ENCODE assay signal across 8 cellular contexts in the genomic region with DNA sequence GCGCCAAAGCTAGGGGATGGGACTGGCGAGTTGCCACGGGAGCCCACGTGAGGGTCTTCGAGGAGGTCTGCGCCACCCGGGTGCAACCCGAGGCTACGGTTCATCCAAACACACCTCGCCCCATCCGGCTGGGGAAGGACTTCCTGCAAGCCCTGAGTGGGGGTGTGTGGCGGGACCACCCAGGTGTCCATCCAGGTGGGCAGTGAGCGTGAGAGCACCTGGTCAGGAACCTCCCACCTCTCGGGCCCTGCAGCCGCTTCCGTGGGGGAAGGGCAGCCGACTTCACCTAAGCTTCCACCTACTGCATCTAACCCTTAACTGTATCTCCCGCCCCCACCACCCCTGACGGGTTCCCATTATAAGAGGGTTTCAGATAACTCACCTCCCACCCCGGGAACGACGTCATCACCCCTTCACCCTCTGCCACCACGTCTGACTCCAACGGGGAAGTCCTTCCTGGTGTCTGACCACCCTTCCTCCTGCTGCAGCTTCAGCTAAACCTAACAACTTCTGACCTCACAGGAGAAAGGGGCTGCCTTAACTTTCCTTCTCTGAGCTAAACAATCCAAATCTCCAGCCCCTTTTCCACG. TPM values are rescaled to one million over a fixed set of nuclear protein-coding genes. Genes with fewer than 3 reads are reported as not detected.
DNase-seq lines count a peak whose midpoint lies in the region; ATAC-seq and TF ChIP-seq lines count a peak whose summit lies in the region.

No MANE protein-coding gene starts in this region.

- DNase-seq in CD4-positive, alpha-beta memory T cell: peak in 4 of 5 donors; percentile 26 to 77 (median 30)
- peak; percentile 69 for DNase-seq in NAMALWA (ENCODE audit: low spot score)
- DNase-seq in activated T-cell treated with anti-CD3 and anti-CD28 coated beads, Interleukin-2, amount 50 U/mL, for 4 hours: peak; percentile 40
- peak in 1 of 2 donors; percentile 36 for DNase-seq in memory B cell (ENCODE audit: low spot score in 2 of 2)
- DNase-seq in foreskin melanocyte: no peak
- no peak for DNase-seq in H4 (ENCODE audit: low spot score)
- DNase-seq in NCI-H2196 treated with DMSO at 0.1 percent for 48 hours (lab: John Stamatoyannopoulos, UW; ENCODE audit: unreplicated experiment): no peak

- H3K4me3 Mint-ChIP-seq in CD4-positive, alpha-beta memory T cell: peak overlapping the region; percentile 80 to 89 (median 85)
- H3K4me3 Mint-ChIP-seq in activated T-cell treated with anti-CD3 and anti-CD28 coated beads, Interleukin-2, amount 50 U/mL, for 4 hours: peak overlapping the region; percentile 70
- peak overlapping the region; percentile 88 for H3K4me3 Mint-ChIP-seq in memory B cell

- no peak for ATAC-seq in activated T-cell treated with anti-CD3 and anti-CD28 coated beads, Interleukin-2, amount 50 U/mL, for 4 hours
- ATAC-seq in memory B cell (ENCODE audit: low read depth) (no peak), GM18505 (IDR thresholded peaks at IDR 0.05; ENCODE audit: unreplicated experiment) (no peak)

- H3K27me3 ChIP-seq in CD4-positive, alpha-beta memory T cell (ENCODE audit: insufficient read depth, low read length): no peaks in the 10 kb centered on the region

- intact Hi-C loops in CD4-positive, alpha-beta memory T cell (cut with micrococcal nuclease): loop anchor here (2.0 kb wide), 1 partner anchor 143 kb away; no protein-coding TSS in a partner anchor

- H3K9me3 Mint-ChIP-seq in CD4-positive, alpha-beta memory T cell: no peaks in the 10 kb centered on the region
- no peaks in the 10 kb centered on the region for H3K9me3 Mint-ChIP-seq in activated T-cell treated with anti-CD3 and anti-CD28 coated beads, Interleukin-2, amount 50 U/mL, for 4 hours
- H3K9me3 Mint-ChIP-seq in memory B cell: no peaks in the 10 kb centered on the region

- no peak for TF ChIP-seq POLR2A in GM18505 (IDR thresholded peaks at IDR 0.05; ENCODE audit: borderline replicate concordance, extremely low read depth, insufficient read depth, insufficient read length)

- peaks cover 37% of the 10 kb centered on the region for H3K4me1 ChIP-seq in CD4-positive, alpha-beta memory T cell (ENCODE audit: insufficient read depth, low read length)

- POLR2A ChIA-PET in CD4-positive, alpha-beta memory T cell (lab: Charles Lee; ENCODE audit: partially characterized antibody): interaction anchor here (0.5 to 3.4 kb wide), 13 partner anchors 9 to 539 kb away, joined by 3 to 17 read pairs (median 3); a partner anchor contains a TSS

- peaks cover under 1 to 2% of the 10 kb centered on the region in 2 donors for H3K27me3 Mint-ChIP-seq in CD4-positive, alpha-beta memory T cell
- H3K27me3 Mint-ChIP-seq in activated T-cell treated with anti-CD3 and anti-CD28 coated beads, Interleukin-2, amount 50 U/mL, for 4 hours (ENCODE audit: low read depth): peaks cover 2% of the 10 kb centered on the region
- H3K27me3 Mint-ChIP-seq in memory B cell: peaks cover 4% of the 10 kb centered on the region

- CTCF ChIA-PET in CD4-positive, alpha-beta memory T cell (lab: Charles Lee; ENCODE audit: partially characterized antibody): interaction anchor here (1.0 to 4.3 kb wide), 23 partner anchors 9 to 473 kb away, joined by 3 to 43 read pairs (median 4); a partner anchor contains a TSS

- H3K36me3 ChIP-seq in CD4-positive, alpha-beta memory T cell (ENCODE audit: insufficient read depth, low read length): no peaks in the 10 kb centered on the region

- H3K36me3 Mint-ChIP-seq in CD4-positive, alpha-beta memory T cell: no peaks in the 10 kb centered on the region
- H3K36me3 Mint-ChIP-seq in activated T-cell treated with anti-CD3 and anti-CD28 coated beads, Interleukin-2, amount 50 U/mL, for 4 hours (ENCODE audit: insufficient read depth): no peaks in the 10 kb centered on the region
- no peaks in the 10 kb centered on the region for H3K36me3 Mint-ChIP-seq in memory B cell

- no peak overlapping the region for H3K27ac ChIP-seq in CD4-positive, alpha-beta memory T cell (ENCODE audit: low read depth, low read length)

- peak overlapping the region; percentile 58 to 91 (median 84) for H3K27ac Mint-ChIP-seq in CD4-positive, alpha-beta memory T cell
- H3K27ac Mint-ChIP-seq in memory B cell: peak overlapping the region; percentile 87

- H3K9me3 ChIP-seq in CD4-positive, alpha-beta memory T cell (ENCODE audit: control insufficient read depth in 1 of 2, low read length in 2 of 2): no peaks in the 10 kb centered on the region

- H3K4me1 Mint-ChIP-seq in CD4-positive, alpha-beta memory T cell: peaks cover 17 to 48% (median 28%) of the 10 kb centered on the region in 4 donors
- H3K4me1 Mint-ChIP-seq in activated T-cell treated with anti-CD3 and anti-CD28 coated beads, Interleukin-2, amount 50 U/mL, for 4 hours (ENCODE audit: low read depth): peaks cover 32% of the 10 kb centered on the region
- peaks cover 30% of the 10 kb centered on the region for H3K4me1 Mint-ChIP-seq in memory B cell

- H3K4me3 ChIP-seq in CD4-positive, alpha-beta memory T cell (ENCODE audit: low read length in 2 of 2): peak overlapping the region; percentile 55 to 70

RNA-seq across cellular contexts. Expression of a gene that starts 27.3 kb away (rescaled TPM):
- total RNA-seq in CD4-positive, alpha-beta memory T cell: 10 to 100 TPM; 27.2 to 30.7 TPM
- 10 to 100 TPM; 24.6 to 38.2 TPM for polyA plus RNA-seq in CD4-positive, alpha-beta memory T cell
- total RNA-seq in activated T-cell treated with anti-CD3 and anti-CD28 coated beads, Interleukin-2, amount 50 U/mL, for 4 hours: 10 to 100 TPM; 14.1 to 19.8 (median 19.2) TPM
- total RNA-seq in H4 (2014; rRNA removed; shearing (Covaris generic)): 28.1 and 33.8 TPM in 2 replicates

Comparison
In these comparisons a context has a peak if more than half of its experiments do, and no peak if none do; other contexts are left out.
1. DNase-seq: peak in CD4-positive, alpha-beta memory T cell (4 of 5), NAMALWA (single experiment) and activated T-cell treated with anti-CD3 and anti-CD28 coated beads, Interleukin-2, amount 50 U/mL, for 4 hours (single experiment); none in foreskin melanocyte (single experiment), H4 (single experiment) and NCI-H2196 treated with DMSO at 0.1 percent for 48 hours (single experiment).
2. Peak in every context shown above with its lines, with median percentiles within 50 percentile points of each other: H3K4me3 Mint-ChIP-seq.